In genomic region chr5:173488144-173488543, GRCh38 we compare ENCODE assay signal across 16 cellular contexts.
DNase-seq lines count a peak whose midpoint lies in the region; ATAC-seq, FAIRE-seq and TF ChIP-seq lines count a peak whose summit lies in the region.
"Had no signal": no experiment of that assay in that cellular context is flagged by ENCODE, and none has a peak within 500 bp of the region (broad histone marks: within the 10 kb centered on the region; RNA-seq: fewer than 3 reads in every experiment).

No MANE protein-coding gene starts in this region.

- POLR2A ChIA-PET in K562 (lab: Yijun Ruan, JAX): interaction anchor here (0.6 kb wide), 1 partner anchor 43 kb away, joined by 3 read pairs; no protein-coding TSS in a partner anchor

- no TSS peak for BruUV-seq in mammary epithelial cell (replicated peaks; lab: Mats Ljungman, UMichigan)
- no TSS peak for BruUV-seq in K562 (replicated peaks; lab: Mats Ljungman, UMichigan)

- peak overlapping the region; percentile 77 to 82 for H3K27ac ChIP-seq in breast epithelium
- H3K27ac ChIP-seq in mammary epithelial cell (ENCODE audit: insufficient read depth, low read depth, low read length): no peak overlapping the region
- H3K27ac ChIP-seq in K562 (ENCODE audit: extremely low read depth, low read depth, low read length): no peak overlapping the region
- H3K27ac ChIP-seq: BLaER1 had no signal

- no peaks in the 10 kb centered on the region for H3K4me1 ChIP-seq in breast epithelium
- peaks cover 10% of the 10 kb centered on the region for H3K4me1 ChIP-seq in mammary epithelial cell (ENCODE audit: insufficient read depth, low read length)
- H3K4me1 ChIP-seq in K562 (replicated peaks in 1 of 2; ENCODE audit: control insufficient read depth in 2 of 2, insufficient read depth in 2 of 2, low read length in 2 of 2): no peaks in the 10 kb centered on the region
- H3K4me1 ChIP-seq: HAP-1 had no signal

- H4K20me1 ChIP-seq in mammary epithelial cell (ENCODE audit: insufficient read depth, low read length): no peaks in the 10 kb centered on the region
- H4K20me1 ChIP-seq in K562 (replicated peaks; ENCODE audit: control insufficient read depth, insufficient read depth, low read length): no peaks in the 10 kb centered on the region
- H4K20me1 ChIP-seq: BLaER1 had no signal

- H3K4me3 ChIP-seq in breast epithelium (no peak overlapping the region), mammary epithelial cell (replicated peaks in 1 of 3; ENCODE audit: insufficient read depth in 1 of 3, low read depth in 2 of 3, low read length in 3 of 3) (no peak overlapping the region), K562 (no peak overlapping the region)
- H3K4me3 ChIP-seq: BLaER1, HAP-1 had no signal

- no peaks in the 10 kb centered on the region for H3K27me3 ChIP-seq in breast epithelium
- no peaks in the 10 kb centered on the region for H3K27me3 ChIP-seq in mammary epithelial cell (ENCODE audit: insufficient read depth, low read length)
- peaks cover 8 to 39% of the 10 kb centered on the region in 2 experiments; a peak in 4 of 5 replicates for H3K27me3 ChIP-seq in K562 (ENCODE audit: control insufficient read depth in 2 of 2, insufficient read depth in 2 of 2, low read length in 2 of 2)
- H3K27me3 ChIP-seq: BLaER1 had no signal

- no peaks in the 10 kb centered on the region for H3K9me1 ChIP-seq in K562 (ENCODE audit: control insufficient read depth, insufficient read depth, low read length)

- no peak for FAIRE-seq in K562 (lab: Jason Lieb, UNC)
- FAIRE-seq: G401.6, GM12891, GM19239, H1 had no signal

- H3K4me2 ChIP-seq in mammary epithelial cell (ENCODE audit: insufficient read depth, low read depth, low read length) (no peak overlapping the region), K562 (ENCODE audit: insufficient read depth, low read length) (no peak overlapping the region)
- H3K4me2 ChIP-seq: BLaER1 had no signal

- DNase-seq in NCI-H2029 (lab: John Stamatoyannopoulos, UW) (peak; percentile 18), NCI-H2029 treated with DMSO at 0.1 percent for 48 hours (lab: John Stamatoyannopoulos, UW) (no peak), breast epithelium (ENCODE audit: low spot score in 2 of 2) (no peak), mammary epithelial cell (no peak), K562 (ENCODE audit: extremely low read depth in 1 of 4, low spot score in 3 of 4) (no peak), COR-L47 (lab: John Stamatoyannopoulos, UW) (no peak), cerebellar nuclear complex (lab: John Stamatoyannopoulos, UW) (no peak)
- DNase-seq: 8988T; Calu3; CD4-positive, alpha-beta memory T cell had no signal

- H3K9me3 ChIP-seq in breast epithelium (no peaks in the 10 kb centered on the region), mammary epithelial cell (replicated peaks; ENCODE audit: insufficient read depth, low read length) (no peaks in the 10 kb centered on the region), K562 (replicated peaks; ENCODE audit: control insufficient read depth, insufficient read depth, low read depth, low read length) (no peaks in the 10 kb centered on the region)
- H3K9me3 ChIP-seq: BLaER1, HAP-1 had no signal

- WGBS in mammary epithelial cell (ENCODE audit: low coverage, missing lambda C conversion rate): 16% methylated on average over 5 of the region's 5 CpGs
- 0% methylated on average over 5 of the region's 5 CpGs for WGBS in K562 (ENCODE audit: insufficient coverage, low coverage, missing lambda C conversion rate)

- H3K36me3 ChIP-seq in breast epithelium: no peaks in the 10 kb centered on the region
- H3K36me3 ChIP-seq in mammary epithelial cell (ENCODE audit: insufficient read depth, low read length): no peaks in the 10 kb centered on the region
- no peaks in the 10 kb centered on the region for H3K36me3 ChIP-seq in K562 (ENCODE audit: control insufficient read depth, insufficient read depth, low read length)
- H3K36me3 ChIP-seq: BLaER1, HAP-1 had no signal

- in situ Hi-C loops in mammary epithelial cell (cut with MboI; ENCODE audit: low sequenced_read_pairs in 2 of 2): no loop called here
- in situ Hi-C loops in K562 (cut with MboI): no loop called here

- TF ChIP-seq POLR2A in breast epithelium (IDR thresholded peaks at IDR 0.05): no peak
- no peak for TF ChIP-seq POLR2A in K562 (conservative IDR thresholded peaks at IDR 0.05)

- CTCF ChIA-PET in mammary epithelial cell (lab: Charles Lee; ENCODE audit: low non-redundant PET) (no interaction called here), K562 (lab: Yijun Ruan, JAX; ENCODE audit: low intra/inter-chr PET ratio) (no interaction called here)

- H3K79me2 ChIP-seq in mammary epithelial cell (ENCODE audit: insufficient read depth, low read length): no peaks in the 10 kb centered on the region
- H3K79me2 ChIP-seq in K562 (ENCODE audit: control insufficient read depth, insufficient read depth, low read length): no peaks in the 10 kb centered on the region

- no peak overlapping the region for H2AFZ ChIP-seq in mammary epithelial cell (ENCODE audit: low read depth, low read length)
- no peak overlapping the region for H2AFZ ChIP-seq in K562 (ENCODE audit: low read depth, low read length)

- no peak for TF ChIP-seq RAD21 in K562 (CRISPR knock-in tag; conservative IDR thresholded peaks at IDR 0.05 in 1 of 2, IDR thresholded peaks at IDR 0.05 in 1 of 2)

- intact Hi-C loops in breast epithelium (cut with DNase I; ENCODE audit: low total_unique reads) (no loop called here), mammary epithelial cell (cut with micrococcal nuclease) (no loop called here), K562 (cut with micrococcal nuclease) (no loop called here)

- no peak for TF ChIP-seq EP300 in K562 (IDR thresholded peaks at IDR 0.05; ENCODE audit: low read length)

- ATAC-seq in K562: no peak

- dilution Hi-C loops in mammary epithelial cell (cut with HindIII; ENCODE audit: low sequenced_read_pairs): no loop called here

- H3K9ac ChIP-seq in mammary epithelial cell (ENCODE audit: insufficient read depth, low read length) (no peak overlapping the region), K562 (ENCODE audit: insufficient read depth in 1 of 2, low read depth in 2 of 2, low read length in 2 of 2) (no peak overlapping the region)
- H3K9ac ChIP-seq: BLaER1 had no signal

- TF ChIP-seq CTCF in breast epithelium (IDR thresholded peaks at IDR 0.05): no peak
- TF ChIP-seq CTCF in mammary epithelial cell (conservative IDR thresholded peaks at IDR 0.05 in 1 of 2, IDR thresholded peaks at IDR 0.05 in 1 of 2; ENCODE audit: extremely low read depth in 1 of 2, insufficient read depth in 1 of 2, low read depth in 1 of 2, low read length in 2 of 2): no peak
- TF ChIP-seq CTCF in K562 (IDR thresholded peaks at IDR 0.05 in 2 of 3, conservative IDR thresholded peaks at IDR 0.05 in 1 of 3; ENCODE audit: insufficient read depth in 2 of 3, low read depth in 1 of 3, low read length in 3 of 3): no peak

TF ChIP-seq in K562, 482 proteins besides CTCF, POLR2A, EP300 and RAD21:
- TF ChIP-seq NFIC (IDR thresholded peaks at IDR 0.05) (peak; percentile 19; the same call in 1 of the 2 replicates), ETV1 (tag; conservative IDR thresholded peaks at IDR 0.05; ENCODE audit: low read depth) (no peak)

Comparison
In these comparisons a context has a peak if more than half of its experiments do, and no peak if none do; other contexts are left out.
1. H3K27ac ChIP-seq: peak in breast epithelium (2 of 2); none in mammary epithelial cell (single experiment) and K562 (single experiment).